ENCODE assay signal across 8 cellular contexts in the genomic region with DNA sequence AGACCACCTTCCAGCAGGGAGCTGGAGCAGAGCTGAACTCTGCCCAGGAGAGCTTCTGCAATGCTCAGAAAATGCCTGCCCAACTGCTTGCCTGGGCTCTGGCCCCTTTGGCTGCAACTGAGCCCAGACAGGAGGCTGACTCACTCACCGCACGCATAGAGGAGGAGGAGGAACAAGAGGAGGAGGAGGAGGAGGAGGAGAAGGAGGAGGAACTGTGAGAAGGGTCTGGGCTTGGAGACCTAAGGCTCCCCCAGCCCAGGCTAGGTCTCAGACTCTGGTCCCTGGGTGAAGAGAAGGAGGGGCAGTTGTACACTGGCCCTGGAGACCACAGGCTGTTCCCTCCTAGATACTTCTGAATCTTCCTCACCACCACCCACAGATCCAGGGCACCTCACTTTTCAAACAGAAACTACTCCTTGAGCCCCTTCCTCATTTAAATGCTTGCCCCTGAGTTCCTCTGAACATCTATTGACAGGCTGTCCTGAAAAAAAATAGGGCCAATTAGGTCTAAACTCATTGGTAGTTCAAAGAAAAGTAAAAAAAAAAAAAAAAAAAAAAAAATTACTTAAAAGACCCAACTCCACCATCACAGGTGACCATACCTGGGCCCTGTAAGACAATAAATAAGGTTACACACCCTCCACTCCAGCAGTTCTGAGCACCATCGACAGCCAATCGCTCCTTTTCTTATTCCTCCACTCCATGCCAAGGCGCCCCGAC. TPM values are rescaled to one million over a fixed set of nuclear protein-coding genes. Genes with fewer than 3 reads are reported as not detected.
DNase-seq lines count a peak whose midpoint lies in the region; ATAC-seq and TF ChIP-seq lines count a peak whose summit lies in the region.

No MANE protein-coding gene starts in this region.

- dilution Hi-C loops in IMR-90 (cut with HindIII; ENCODE audit: low sequenced_read_pairs, unreplicated experiment): no loop called here

- ATAC-seq in IMR-90 (ENCODE audit: low read depth): peak; percentile 73
- peak; percentile 36 for ATAC-seq in activated B cell treated with CpG ODN at 0.5 μM for 24 hours (ENCODE audit: low read depth)
- ATAC-seq in stimulated activated memory B cell treated with anti-CD40 and anti-IgM and Interleukin-4, amounts not matched to agents 10 μg/mL and 1 μg/mL and 100 μg/mL, for 72 hours: peak; percentile 28
- no peak for ATAC-seq in GM19035 (IDR thresholded peaks at IDR 0.05; ENCODE audit: unreplicated experiment)
- no peak for ATAC-seq in HG02938 (IDR thresholded peaks at IDR 0.05; ENCODE audit: unreplicated experiment)

- H2AK5ac ChIP-seq in IMR-90 (ENCODE audit: low read depth, low read length): peak overlapping the region; percentile 79

- no peaks in the 10 kb centered on the region for H3K36me3 Mint-ChIP-seq in activated B cell treated with CpG ODN at 0.5 μM for 24 hours (ENCODE audit: low read depth)
- H3K36me3 Mint-ChIP-seq in stimulated activated memory B cell treated with anti-CD40 and anti-IgM and Interleukin-4, amounts not matched to agents 10 μg/mL and 1 μg/mL and 100 μg/mL, for 72 hours: peaks cover 7% of the 10 kb centered on the region

- H3K4me3 ChIP-seq in BE2C (ENCODE audit: low read depth, low read length) (peak overlapping the region; percentile 50), IMR-90 (ENCODE audit: insufficient read depth, low read depth, low read length) (peak overlapping the region; percentile 58), colonic mucosa (peak overlapping the region; percentile 62), mesodermal cell (ENCODE audit: extremely low read depth, insufficient read depth, low read length, poor library complexity, severe bottlenecking) (peak overlapping the region; percentile 35)

- no TSS peak for BruUV-seq in IMR-90 (replicated peaks; lab: Mats Ljungman, UMichigan)

- peak overlapping the region; percentile 89 for H2BK20ac ChIP-seq in IMR-90 (ENCODE audit: low read depth, low read length)

- H2AK9ac ChIP-seq in IMR-90 (replicated peaks; ENCODE audit: low read depth, low read length, poor library complexity): peak overlapping the region; percentile 81

- H3K4me3 Mint-ChIP-seq in activated B cell treated with CpG ODN at 0.5 μM for 24 hours: peak overlapping the region; percentile 87
- H3K4me3 Mint-ChIP-seq in stimulated activated memory B cell treated with anti-CD40 and anti-IgM and Interleukin-4, amounts not matched to agents 10 μg/mL and 1 μg/mL and 100 μg/mL, for 72 hours: peak overlapping the region; percentile 77

- H3K9me3 ChIP-seq in BE2C: no peaks in the 10 kb centered on the region; the same call in 1 of the 2 replicates
- no peaks in the 10 kb centered on the region for H3K9me3 ChIP-seq in IMR-90 (ENCODE audit: control insufficient read depth, insufficient read depth, low read length)
- H3K9me3 ChIP-seq in colonic mucosa: no peaks in the 10 kb centered on the region
- no peaks in the 10 kb centered on the region for H3K9me3 ChIP-seq in mesodermal cell (ENCODE audit: control insufficient read depth, low read length)

- no peaks in the 10 kb centered on the region for H3K9me3 Mint-ChIP-seq in activated B cell treated with CpG ODN at 0.5 μM for 24 hours
- H3K9me3 Mint-ChIP-seq in stimulated activated memory B cell treated with anti-CD40 and anti-IgM and Interleukin-4, amounts not matched to agents 10 μg/mL and 1 μg/mL and 100 μg/mL, for 72 hours: no peaks in the 10 kb centered on the region

- H3K18ac ChIP-seq in IMR-90 (ENCODE audit: low read depth, low read length): peak overlapping the region; percentile 65

- peak overlapping the region; percentile 89 for H4K91ac ChIP-seq in IMR-90 (ENCODE audit: insufficient read depth, low read depth, low read length)

- H3K4me2 ChIP-seq in IMR-90 (ENCODE audit: low read depth, low read length): peak overlapping the region; percentile 96

- peaks cover 18 to 47% of the 10 kb centered on the region in 2 experiments for H3K79me1 ChIP-seq in IMR-90 (ENCODE audit: low read depth in 1 of 2, low read length in 2 of 2)

- H3K56ac ChIP-seq in IMR-90 (ENCODE audit: extremely low read depth, insufficient read depth, low read length): peak overlapping the region; percentile 40; the same call in 1 of the 2 replicates

- intact Hi-C loops in IMR-90 (cut with micrococcal nuclease) (loop anchor here (1.0 to 5.0 kb wide), 3 partner anchors 23 to 52 kb away; no protein-coding TSS in a partner anchor), activated B cell treated with CpG ODN at 0.5 μM for 24 hours (cut with micrococcal nuclease) (loop anchor here (1.0 kb wide), 1 partner anchor 45 kb away; no protein-coding TSS in a partner anchor), colonic mucosa (cut with DNase I) (loop anchor here (2.0 kb wide), 1 partner anchor 45 kb away; no protein-coding TSS in a partner anchor)

- peaks cover 60% of the 10 kb centered on the region for H3K27me3 ChIP-seq in BE2C
- peaks cover 23% of the 10 kb centered on the region for H3K27me3 ChIP-seq in IMR-90 (ENCODE audit: control insufficient read depth, insufficient read depth, low read length)
- no peaks in the 10 kb centered on the region for H3K27me3 ChIP-seq in colonic mucosa

- H2BK15ac ChIP-seq in IMR-90 (ENCODE audit: low read depth, low read length): peak overlapping the region; percentile 55; the same call in 2 of the 3 replicates

- H3K14ac ChIP-seq in IMR-90 (replicated peaks; ENCODE audit: low read depth, low read length): peak overlapping the region; percentile 83

- TF ChIP-seq RAD21 in IMR-90 (IDR thresholded peaks at IDR 0.05; ENCODE audit: low read length): no peak

- H3K36me3 ChIP-seq in BE2C (no peaks in the 10 kb centered on the region), IMR-90 (ENCODE audit: control insufficient read depth, insufficient read depth, low read length) (no peaks in the 10 kb centered on the region), colonic mucosa (no peaks in the 10 kb centered on the region), mesodermal cell (ENCODE audit: control insufficient read depth, insufficient read depth, low read length) (no peaks in the 10 kb centered on the region)

- no peak for DNase-seq in BE2C
- DNase-seq in IMR-90: peak; percentile 82
- DNase-seq in activated B cell treated with CpG ODN at 0.5 μM for 24 hours: no peak
- peak; percentile 82 for DNase-seq in colonic mucosa

- peak overlapping the region; percentile 62 for H3K27ac ChIP-seq in IMR-90 (ENCODE audit: insufficient read depth, low read length)
- peak overlapping the region; percentile 88 for H3K27ac ChIP-seq in colonic mucosa
- H3K27ac ChIP-seq in mesodermal cell (ENCODE audit: low read depth, low read length, severe bottlenecking): no peak overlapping the region

- peak overlapping the region; percentile 79 for H2BK120ac ChIP-seq in IMR-90 (ENCODE audit: low read depth, low read length)

- peaks cover 23% of the 10 kb centered on the region for H3K4me1 Mint-ChIP-seq in activated B cell treated with CpG ODN at 0.5 μM for 24 hours
- H3K4me1 Mint-ChIP-seq in stimulated activated memory B cell treated with anti-CD40 and anti-IgM and Interleukin-4, amounts not matched to agents 10 μg/mL and 1 μg/mL and 100 μg/mL, for 72 hours: peaks cover 40% of the 10 kb centered on the region

- peak overlapping the region in 1 of 2 experiments; percentile 73; a peak in 3 of 4 replicates for H4K8ac ChIP-seq in IMR-90 (ENCODE audit: low read depth in 2 of 2, low read length in 2 of 2)

- H3K9me1 ChIP-seq in IMR-90 (ENCODE audit: insufficient read depth, low read length): peaks cover 17% of the 10 kb centered on the region

- in situ Hi-C loops in IMR-90 (cut with MboI; ENCODE audit: low sequenced_read_pairs): no loop called here

- peak overlapping the region; percentile 92 for H3K4ac ChIP-seq in IMR-90 (ENCODE audit: low read depth, low read length)

- peak overlapping the region; percentile 41 for H3K27ac Mint-ChIP-seq in activated B cell treated with CpG ODN at 0.5 μM for 24 hours
- H3K27ac Mint-ChIP-seq in stimulated activated memory B cell treated with anti-CD40 and anti-IgM and Interleukin-4, amounts not matched to agents 10 μg/mL and 1 μg/mL and 100 μg/mL, for 72 hours: peak overlapping the region; percentile 16

- peak; percentile 29; the same call in 1 of the 2 replicates for TF ChIP-seq POLR2A in IMR-90 (IDR thresholded peaks at IDR 0.05; ENCODE audit: low read depth, low read length)

- peaks cover 27% of the 10 kb centered on the region for H3K27me3 Mint-ChIP-seq in activated B cell treated with CpG ODN at 0.5 μM for 24 hours
- peaks cover 23% of the 10 kb centered on the region for H3K27me3 Mint-ChIP-seq in stimulated activated memory B cell treated with anti-CD40 and anti-IgM and Interleukin-4, amounts not matched to agents 10 μg/mL and 1 μg/mL and 100 μg/mL, for 72 hours

- TF ChIP-seq CTCF in BE2C (IDR thresholded peaks at IDR 0.05; ENCODE audit: low read depth, low read length) (no peak), IMR-90 (conservative IDR thresholded peaks at IDR 0.05; ENCODE audit: low read depth, low read length) (no peak), activated B cell treated with CpG ODN at 0.5 μM for 24 hours (IDR thresholded peaks at IDR 0.05) (no peak), colonic mucosa (IDR thresholded peaks at IDR 0.05) (no peak)

- POLR2A ChIA-PET in IMR-90 (lab: Charles Lee; ENCODE audit: unreplicated experiment) (no interaction called here), activated B cell treated with CpG ODN at 0.5 μM for 24 hours (lab: Charles Lee) (no interaction called here)

- H4K5ac ChIP-seq in IMR-90 (ENCODE audit: low read depth, low read length): no peak overlapping the region

- no peaks in the 10 kb centered on the region; the same call in 1 of the 2 replicates for H4K20me1 ChIP-seq in IMR-90 (ENCODE audit: insufficient read depth, low read length)

- H2BK5ac ChIP-seq in IMR-90 (ENCODE audit: low read depth, low read length, poor library complexity, severe bottlenecking): peak overlapping the region; percentile 76

- H3K4me1 ChIP-seq in BE2C: no peaks in the 10 kb centered on the region
- peaks cover 16% of the 10 kb centered on the region for H3K4me1 ChIP-seq in IMR-90 (ENCODE audit: control insufficient read depth, insufficient read depth, low read length)
- H3K4me1 ChIP-seq in colonic mucosa: peaks cover 10% of the 10 kb centered on the region
- peaks cover 27% of the 10 kb centered on the region for H3K4me1 ChIP-seq in mesodermal cell (ENCODE audit: control insufficient read depth, insufficient read depth, low read length, poor library complexity, severe bottlenecking)

- H3K9ac ChIP-seq in IMR-90 (ENCODE audit: low read depth, low read length) (peak overlapping the region; percentile 43), colonic mucosa (ENCODE audit: low read depth in 2 of 2, low read length in 2 of 2) (peak overlapping the region; percentile 71 to 79)

- WGBS in IMR-90 (ENCODE audit: extremely low coverage in 2 of 2, insufficient read length in 1 of 2), 2 experiments: 10% methylated on average over 4 of the region's 6 CpGs; no CpG with 5 or more reads in 1 of the 2 experiments
- 8 to 13% methylated on average over 5 to 6 of the region's 6 CpGs for WGBS in mesodermal cell (ENCODE audit: insufficient coverage in 2 of 2), 2 experiments

- peak overlapping the region; percentile 87 for H2AFZ ChIP-seq in IMR-90 (replicated peaks; ENCODE audit: low read length, poor library complexity)

- CTCF ChIA-PET in IMR-90 (lab: Yijun Ruan, JAX): interaction anchor here (0.6 to 1.6 kb wide), 7 partner anchors 9 to 197 kb away, joined by 3 to 9 read pairs (median 3); a partner anchor contains a TSS
- CTCF ChIA-PET in activated B cell treated with CpG ODN at 0.5 μM for 24 hours (lab: Charles Lee): interaction anchor here (0.8 to 1.5 kb wide), 4 partner anchors 9 to 65 kb away, joined by 3 to 7 read pairs (median 4); a partner anchor contains a TSS

- H3K23ac ChIP-seq in IMR-90 (ENCODE audit: low read depth, low read length): peak overlapping the region; percentile 55

RNA-seq across cellular contexts. Expression of a gene that starts 0.7 kb away (rescaled TPM):
- 0.09 TPM for polyA plus RNA-seq in BE2C (2012; ENCODE audit: insufficient read depth, insufficient read length, low read depth)
- total RNA-seq in IMR-90 (2012; rRNA removed) (3.9 and 5.4 TPM in 2 replicates), activated B cell treated with CpG ODN at 0.5 μM for 24 hours (0.64 and 0.86 TPM in 2 replicates), colonic mucosa (100 to 1,000 TPM; 124 to 140 TPM)
- polyA plus RNA-seq in IMR-90 (2012; rRNA removed): 8.5 and 10.8 TPM in 2 replicates
- polyA plus RNA-seq in IMR-90 (2012; cell fraction: cytosol; rRNA removed): 6.0 and 8.5 TPM in 2 replicates
- polyA plus RNA-seq in IMR-90 (2012; cell fraction: nucleus; rRNA removed; ENCODE audit: low replicate concordance): 6.6 and 12.7 TPM in 2 replicates
- 1.2 TPM for polyA plus RNA-seq in mesodermal cell (2013, experiment 1 of 2)
- 0.81 TPM for polyA plus RNA-seq in mesodermal cell (2013, experiment 2 of 2)

RNA-seq across cellular contexts. Expression of a gene that starts 59.3 kb away (rescaled TPM):
- polyA plus RNA-seq in BE2C (2012; ENCODE audit: insufficient read depth, insufficient read length, low read depth): 57.5 TPM
- total RNA-seq in IMR-90 (2012; rRNA removed) (63.9 and 72.1 TPM in 2 replicates), activated B cell treated with CpG ODN at 0.5 μM for 24 hours (24.5 and 31.3 TPM in 2 replicates), colonic mucosa (100 to 1,000 TPM; 187 to 258 TPM)
- polyA plus RNA-seq in IMR-90 (2012; rRNA removed): 66.4 and 74.6 TPM in 2 replicates
- polyA plus RNA-seq in IMR-90 (2012; cell fraction: cytosol; rRNA removed): 27.2 and 37.7 TPM in 2 replicates
- 34.4 and 64.6 TPM in 2 replicates for polyA plus RNA-seq in IMR-90 (2012; cell fraction: nucleus; rRNA removed; ENCODE audit: low replicate concordance)
- 44.9 TPM for polyA plus RNA-seq in mesodermal cell (2013, experiment 1 of 2)
- 46.8 TPM for polyA plus RNA-seq in mesodermal cell (2013, experiment 2 of 2)

Comparison
In these comparisons a context has a peak if more than half of its experiments do, and no peak if none do; other contexts are left out.
1. DNase-seq: peak in IMR-90 (single experiment) and colonic mucosa (single experiment); none in BE2C (single experiment) and activated B cell treated with CpG ODN at 0.5 μM for 24 hours (single experiment).
2. ATAC-seq: peak in IMR-90 (single experiment), activated B cell treated with CpG ODN at 0.5 μM for 24 hours (single experiment) and stimulated activated memory B cell treated with anti-CD40 and anti-IgM and Interleukin-4, amounts not matched to agents 10 μg/mL and 1 μg/mL and 100 μg/mL, for 72 hours (single experiment); none in GM19035 (single experiment) and HG02938 (single experiment).
3. RNA of a gene that starts 0.7 kb away (total RNA-seq): 124 to 140 TPM in colonic mucosa; 3.9 to 5.4 TPM in IMR-90 and 0.64 to 0.86 TPM in activated B cell treated with CpG ODN at 0.5 μM for 24 hours; every median in the first group is over 10 times any median in the second.
4. Peak in every context shown above with its lines, with median percentiles within 50 percentile points of each other: H3K4me3 ChIP-seq.